24 cellular contexts compared by ENCODE assay signal in genomic region chr10:128084991-128085390, GRCh38.
"Had no signal": no experiment of that assay in that cellular context is flagged by ENCODE, and none has a peak within 500 bp of the region (broad histone marks: within the 10 kb centered on the region; RNA-seq: fewer than 3 reads in every experiment).

No MANE protein-coding gene starts in this region.

- H3K27me3 Mint-ChIP-seq: activated CD4-positive, alpha-beta memory T cell treated with anti-CD3 and anti-CD28 coated beads for 36 hours; activated CD4-positive, alpha-beta T cell treated with anti-CD3 and anti-CD28 coated beads, Interleukin-2, amount 10 ng/mL, durations not matched to agents 7 days and 5 days; activated naive CD8-positive, alpha-beta T cell treated with anti-CD3 and anti-CD28 coated beads for 36 hours; T-helper 17 cell had no signal

- H3K27ac Mint-ChIP-seq: activated CD4-positive, alpha-beta memory T cell treated with anti-CD3 and anti-CD28 coated beads for 36 hours; activated CD4-positive, alpha-beta T cell treated with anti-CD3 and anti-CD28 coated beads, Interleukin-2, amount 10 ng/mL, durations not matched to agents 7 days and 5 days; activated naive CD4-positive, alpha-beta T cell treated with anti-CD3 and anti-CD28 coated beads, Interleukin-2, amount 10 ng/mL, durations not matched to agents 7 days and 5 days; activated naive CD8-positive, alpha-beta T cell treated with anti-CD3 and anti-CD28 coated beads for 36 hours; activated T-cell treated with anti-CD3 and anti-CD28 coated beads, Interleukin-2, amount 50 U/mL, for 72 hours; activated T-helper 2 cell treated with anti-CD3 and anti-CD28 coated beads, Interferon-gamma antibody, Interleukin-2, Interleukin-4, amounts not matched to agents 10 μg/mL and 5 μg/mL and 100 μg/mL, durations not matched to agents 14 hours and 24 hours and 36 hours; T-helper 17 cell had no signal

- H3K4me3 ChIP-seq: cardiac muscle cell had no signal

- H3K9me3 Mint-ChIP-seq: activated CD4-positive, alpha-beta memory T cell treated with anti-CD3 and anti-CD28 coated beads for 36 hours; activated CD4-positive, alpha-beta T cell treated with anti-CD3 and anti-CD28 coated beads, Interleukin-2, amount 10 ng/mL, durations not matched to agents 7 days and 5 days; activated naive CD4-positive, alpha-beta T cell treated with anti-CD3 and anti-CD28 coated beads, Interleukin-2, amount 10 ng/mL, durations not matched to agents 7 days and 5 days; activated naive CD8-positive, alpha-beta T cell treated with anti-CD3 and anti-CD28 coated beads for 36 hours; activated T-cell treated with anti-CD3 and anti-CD28 coated beads, Interleukin-2, amount 50 U/mL, for 72 hours; activated T-helper 2 cell treated with anti-CD3 and anti-CD28 coated beads, Interferon-gamma antibody, Interleukin-2, Interleukin-4, amounts not matched to agents 10 μg/mL and 5 μg/mL and 100 μg/mL, durations not matched to agents 14 hours and 24 hours and 36 hours had no signal

- H3K4me3 Mint-ChIP-seq: activated CD4-positive, alpha-beta memory T cell treated with anti-CD3 and anti-CD28 coated beads for 36 hours; activated CD4-positive, alpha-beta T cell treated with anti-CD3 and anti-CD28 coated beads, Interleukin-2, amount 10 ng/mL, durations not matched to agents 7 days and 5 days; activated naive CD4-positive, alpha-beta T cell treated with anti-CD3 and anti-CD28 coated beads, Interleukin-2, amount 10 ng/mL, durations not matched to agents 7 days and 5 days; activated naive CD8-positive, alpha-beta T cell treated with anti-CD3 and anti-CD28 coated beads for 36 hours; activated T-cell treated with anti-CD3 and anti-CD28 coated beads, Interleukin-2, amount 50 U/mL, for 72 hours; T-helper 17 cell had no signal

- ATAC-seq: activated T-cell treated with anti-CD3 and anti-CD28 coated beads, Interleukin-2, amount 50 U/mL, for 72 hours; T-helper 17 cell had no signal

- H3K27ac ChIP-seq: brain microvascular endothelial cell, cardiac muscle cell, VCaP had no signal

- DNase-seq: activated CD4-positive, alpha-beta memory T cell treated with anti-CD3 and anti-CD28 coated beads for 36 hours; activated CD4-positive, alpha-beta T cell treated with anti-CD3 and anti-CD28 coated beads, Interleukin-2, amount 10 ng/mL, durations not matched to agents 7 days and 5 days; activated CD4-positive, CD25-positive, alpha-beta regulatory T cell; activated CD8-positive, alpha-beta memory T cell treated with anti-CD3 and anti-CD28 coated beads, Interleukin-2, amount 50 U/mL, for 4 hours; activated gamma-delta T cell treated with Interleukin-2 at 50 U/mL for 16 hours; activated naive CD4-positive, alpha-beta T cell treated with anti-CD3 and anti-CD28 coated beads, Interleukin-2, amount 10 ng/mL, durations not matched to agents 7 days and 5 days; activated naive CD8-positive, alpha-beta T cell treated with anti-CD3 and anti-CD28 coated beads for 36 hours; activated T-cell treated with anti-CD3 and anti-CD28 coated beads, Interleukin-2, amount 50 U/mL, for 72 hours; brain microvascular endothelial cell; MM.1S; NCI-H1105; NCI-H1436; NCI-H1694 treated with DMSO at 0.1 percent for 48 hours; NCI-H2029 treated with DMSO at 0.1 percent for 48 hours; NCI-H345; NCI-H510A; NCI-H526 treated with DMSO at 0.1 percent for 48 hours; NCI-H82; SIG-M5; T-helper 17 cell; T1000 had no signal

- H3K36me3 ChIP-seq: cardiac muscle cell had no signal

- H3K27me3 ChIP-seq: brain microvascular endothelial cell, cardiac muscle cell had no signal
